In the genomic region with DNA sequence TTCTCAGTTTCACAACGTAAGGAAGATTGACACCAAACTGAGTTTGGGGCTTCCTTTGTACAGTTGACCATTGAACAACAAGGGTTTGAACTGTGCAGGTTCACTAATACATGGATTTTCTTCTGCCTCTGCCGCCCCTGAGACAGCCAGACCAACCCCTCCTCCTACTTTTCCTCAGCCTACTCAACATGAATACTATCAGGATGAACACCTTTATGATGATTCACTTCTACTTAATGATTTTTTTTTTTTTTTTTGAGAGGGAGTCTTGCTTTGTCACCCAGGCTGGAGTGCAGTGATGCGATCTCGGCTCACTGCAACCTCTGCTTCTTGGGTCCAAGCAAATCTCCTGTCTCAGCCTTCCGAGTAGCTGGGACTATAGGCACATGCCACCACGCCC, we compare ENCODE assay signal across 1 cellular context.
A peak's percentile ranks its signal among the peaks of the same experiment; 100 is the strongest.
TF ChIP-seq lines count a peak whose summit lies in the region.

No MANE protein-coding gene starts in this region.

TF ChIP-seq in K562, 482 proteins besides CTCF, POLR2A, EP300 and RAD21 (continues in another document):
- peak; percentile 30; the same call in 1 of the 2 replicates for TF ChIP-seq MTA2 (IDR thresholded peaks at IDR 0.05; ENCODE audit: low read depth)
- TF ChIP-seq DPF2 (IDR thresholded peaks at IDR 0.05) = peak; percentile 86
- TF ChIP-seq PKNOX1 (IDR thresholded peaks at IDR 0.05) = peak; percentile 35
- TF ChIP-seq CXXC5 (CRISPR knock-in tag; IDR thresholded peaks at IDR 0.05) = no peak
- TF ChIP-seq IRF2 (CRISPR knock-in tag; IDR thresholded peaks at IDR 0.05) = no peak
- TF ChIP-seq, protein P1, sequence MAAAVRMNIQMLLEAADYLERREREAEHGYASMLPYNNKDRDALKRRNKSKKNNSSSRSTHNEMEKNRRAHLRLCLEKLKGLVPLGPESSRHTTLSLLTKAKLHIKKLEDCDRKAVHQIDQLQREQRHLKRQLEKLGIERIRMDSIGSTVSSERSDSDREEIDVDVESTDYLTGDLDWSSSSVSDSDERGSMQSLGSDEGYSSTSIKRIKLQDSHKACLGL (CRISPR knock-in tag; IDR thresholded peaks at IDR 0.05; ENCODE audit: borderline replicate concordance, poor library complexity, severe bottlenecking) = no peak
- TF ChIP-seq MIER1 (IDR thresholded peaks at IDR 0.05; ENCODE audit: low read depth) = no peak
- 0 out of 2 replicates have a peak, but pooled peaks have one; percentile 13 for TF ChIP-seq POLR2AphosphoS5 (IDR thresholded peaks at IDR 0.05; ENCODE audit: control insufficient read depth, insufficient read depth, low read depth, low read length)
- peak; percentile 78 for TF ChIP-seq FOSL1 (tag; conservative IDR thresholded peaks at IDR 0.05)
- no peak for TF ChIP-seq RNF2 (IDR thresholded peaks at IDR 0.05)
- TF ChIP-seq ZBTB5 (IDR thresholded peaks at IDR 0.05) = no peak
- TF ChIP-seq EGR1 (conservative IDR thresholded peaks at IDR 0.05) = peak; percentile 54
- peak; percentile 86 for TF ChIP-seq ARID1B (IDR thresholded peaks at IDR 0.05)
- peak; percentile 77 for TF ChIP-seq ZNF316 (IDR thresholded peaks at IDR 0.05)
- no peak for TF ChIP-seq ZNF644 (tag; IDR thresholded peaks at IDR 0.05; ENCODE audit: low read depth)
- TF ChIP-seq NCOR1 (IDR thresholded peaks at IDR 0.05) = 0 out of 2 replicates have a peak, but pooled peaks have one; percentile 47
- TF ChIP-seq ZNF395 (CRISPR knock-in tag; IDR thresholded peaks at IDR 0.05) = no peak
- TF ChIP-seq C11orf30 (IDR thresholded peaks at IDR 0.05; ENCODE audit: low read depth) = peak; percentile 50; the same call in 1 of the 2 replicates
- TF ChIP-seq NFE2 (IDR thresholded peaks at IDR 0.05; ENCODE audit: low read depth) = peak; percentile 29; the same call in 1 of the 2 replicates
- peak; percentile 59 for TF ChIP-seq TAL1 (IDR thresholded peaks at IDR 0.05)
- TF ChIP-seq HNRNPL (IDR thresholded peaks at IDR 0.05; ENCODE audit: low read depth, low read length) = no peak
- TF ChIP-seq KAT8 (IDR thresholded peaks at IDR 0.05; ENCODE audit: low read depth) = no peak
- TF ChIP-seq TCF3 (CRISPR knock-in tag; IDR thresholded peaks at IDR 0.05) = peak; percentile 62; the same call in 1 of the 2 replicates
- peak; percentile 70; the same call in 1 of the 2 replicates for TF ChIP-seq EHMT2 (IDR thresholded peaks at IDR 0.05)
- TF ChIP-seq, protein P2, sequence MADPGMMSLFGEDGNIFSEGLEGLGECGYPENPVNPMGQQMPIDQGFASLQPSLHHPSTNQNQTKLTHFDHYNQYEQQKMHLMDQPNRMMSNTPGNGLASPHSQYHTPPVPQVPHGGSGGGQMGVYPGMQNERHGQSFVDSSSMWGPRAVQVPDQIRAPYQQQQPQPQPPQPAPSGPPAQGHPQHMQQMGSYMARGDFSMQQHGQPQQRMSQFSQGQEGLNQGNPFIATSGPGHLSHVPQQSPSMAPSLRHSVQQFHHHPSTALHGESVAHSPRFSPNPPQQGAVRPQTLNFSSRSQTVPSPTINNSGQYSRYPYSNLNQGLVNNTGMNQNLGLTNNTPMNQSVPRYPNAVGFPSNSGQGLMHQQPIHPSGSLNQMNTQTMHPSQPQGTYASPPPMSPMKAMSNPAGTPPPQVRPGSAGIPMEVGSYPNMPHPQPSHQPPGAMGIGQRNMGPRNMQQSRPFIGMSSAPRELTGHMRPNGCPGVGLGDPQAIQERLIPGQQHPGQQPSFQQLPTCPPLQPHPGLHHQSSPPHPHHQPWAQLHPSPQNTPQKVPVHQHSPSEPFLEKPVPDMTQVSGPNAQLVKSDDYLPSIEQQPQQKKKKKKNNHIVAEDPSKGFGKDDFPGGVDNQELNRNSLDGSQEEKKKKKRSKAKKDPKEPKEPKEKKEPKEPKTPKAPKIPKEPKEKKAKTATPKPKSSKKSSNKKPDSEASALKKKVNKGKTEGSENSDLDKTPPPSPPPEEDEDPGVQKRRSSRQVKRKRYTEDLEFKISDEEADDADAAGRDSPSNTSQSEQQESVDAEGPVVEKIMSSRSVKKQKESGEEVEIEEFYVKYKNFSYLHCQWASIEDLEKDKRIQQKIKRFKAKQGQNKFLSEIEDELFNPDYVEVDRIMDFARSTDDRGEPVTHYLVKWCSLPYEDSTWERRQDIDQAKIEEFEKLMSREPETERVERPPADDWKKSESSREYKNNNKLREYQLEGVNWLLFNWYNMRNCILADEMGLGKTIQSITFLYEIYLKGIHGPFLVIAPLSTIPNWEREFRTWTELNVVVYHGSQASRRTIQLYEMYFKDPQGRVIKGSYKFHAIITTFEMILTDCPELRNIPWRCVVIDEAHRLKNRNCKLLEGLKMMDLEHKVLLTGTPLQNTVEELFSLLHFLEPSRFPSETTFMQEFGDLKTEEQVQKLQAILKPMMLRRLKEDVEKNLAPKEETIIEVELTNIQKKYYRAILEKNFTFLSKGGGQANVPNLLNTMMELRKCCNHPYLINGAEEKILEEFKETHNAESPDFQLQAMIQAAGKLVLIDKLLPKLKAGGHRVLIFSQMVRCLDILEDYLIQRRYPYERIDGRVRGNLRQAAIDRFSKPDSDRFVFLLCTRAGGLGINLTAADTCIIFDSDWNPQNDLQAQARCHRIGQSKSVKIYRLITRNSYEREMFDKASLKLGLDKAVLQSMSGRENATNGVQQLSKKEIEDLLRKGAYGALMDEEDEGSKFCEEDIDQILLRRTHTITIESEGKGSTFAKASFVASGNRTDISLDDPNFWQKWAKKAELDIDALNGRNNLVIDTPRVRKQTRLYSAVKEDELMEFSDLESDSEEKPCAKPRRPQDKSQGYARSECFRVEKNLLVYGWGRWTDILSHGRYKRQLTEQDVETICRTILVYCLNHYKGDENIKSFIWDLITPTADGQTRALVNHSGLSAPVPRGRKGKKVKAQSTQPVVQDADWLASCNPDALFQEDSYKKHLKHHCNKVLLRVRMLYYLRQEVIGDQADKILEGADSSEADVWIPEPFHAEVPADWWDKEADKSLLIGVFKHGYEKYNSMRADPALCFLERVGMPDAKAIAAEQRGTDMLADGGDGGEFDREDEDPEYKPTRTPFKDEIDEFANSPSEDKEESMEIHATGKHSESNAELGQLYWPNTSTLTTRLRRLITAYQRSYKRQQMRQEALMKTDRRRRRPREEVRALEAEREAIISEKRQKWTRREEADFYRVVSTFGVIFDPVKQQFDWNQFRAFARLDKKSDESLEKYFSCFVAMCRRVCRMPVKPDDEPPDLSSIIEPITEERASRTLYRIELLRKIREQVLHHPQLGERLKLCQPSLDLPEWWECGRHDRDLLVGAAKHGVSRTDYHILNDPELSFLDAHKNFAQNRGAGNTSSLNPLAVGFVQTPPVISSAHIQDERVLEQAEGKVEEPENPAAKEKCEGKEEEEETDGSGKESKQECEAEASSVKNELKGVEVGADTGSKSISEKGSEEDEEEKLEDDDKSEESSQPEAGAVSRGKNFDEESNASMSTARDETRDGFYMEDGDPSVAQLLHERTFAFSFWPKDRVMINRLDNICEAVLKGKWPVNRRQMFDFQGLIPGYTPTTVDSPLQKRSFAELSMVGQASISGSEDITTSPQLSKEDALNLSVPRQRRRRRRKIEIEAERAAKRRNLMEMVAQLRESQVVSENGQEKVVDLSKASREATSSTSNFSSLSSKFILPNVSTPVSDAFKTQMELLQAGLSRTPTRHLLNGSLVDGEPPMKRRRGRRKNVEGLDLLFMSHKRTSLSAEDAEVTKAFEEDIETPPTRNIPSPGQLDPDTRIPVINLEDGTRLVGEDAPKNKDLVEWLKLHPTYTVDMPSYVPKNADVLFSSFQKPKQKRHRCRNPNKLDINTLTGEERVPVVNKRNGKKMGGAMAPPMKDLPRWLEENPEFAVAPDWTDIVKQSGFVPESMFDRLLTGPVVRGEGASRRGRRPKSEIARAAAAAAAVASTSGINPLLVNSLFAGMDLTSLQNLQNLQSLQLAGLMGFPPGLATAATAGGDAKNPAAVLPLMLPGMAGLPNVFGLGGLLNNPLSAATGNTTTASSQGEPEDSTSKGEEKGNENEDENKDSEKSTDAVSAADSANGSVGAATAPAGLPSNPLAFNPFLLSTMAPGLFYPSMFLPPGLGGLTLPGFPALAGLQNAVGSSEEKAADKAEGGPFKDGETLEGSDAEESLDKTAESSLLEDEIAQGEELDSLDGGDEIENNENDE (IDR thresholded peaks at IDR 0.05; ENCODE audit: low read depth, low read length) = no peak
- TF ChIP-seq KHSRP (IDR thresholded peaks at IDR 0.05) = no peak
- peak; percentile 86 for TF ChIP-seq ZNF384 (IDR thresholded peaks at IDR 0.05; ENCODE audit: low read depth, low read length)
- no peak for TF ChIP-seq MTA1 (IDR thresholded peaks at IDR 0.05; ENCODE audit: borderline replicate concordance)
- peak in 1 of 2 experiments; percentile 31; a peak in 1 of 4 replicates for TF ChIP-seq KDM1A (IDR thresholded peaks at IDR 0.05)
- TF ChIP-seq, protein P3, sequence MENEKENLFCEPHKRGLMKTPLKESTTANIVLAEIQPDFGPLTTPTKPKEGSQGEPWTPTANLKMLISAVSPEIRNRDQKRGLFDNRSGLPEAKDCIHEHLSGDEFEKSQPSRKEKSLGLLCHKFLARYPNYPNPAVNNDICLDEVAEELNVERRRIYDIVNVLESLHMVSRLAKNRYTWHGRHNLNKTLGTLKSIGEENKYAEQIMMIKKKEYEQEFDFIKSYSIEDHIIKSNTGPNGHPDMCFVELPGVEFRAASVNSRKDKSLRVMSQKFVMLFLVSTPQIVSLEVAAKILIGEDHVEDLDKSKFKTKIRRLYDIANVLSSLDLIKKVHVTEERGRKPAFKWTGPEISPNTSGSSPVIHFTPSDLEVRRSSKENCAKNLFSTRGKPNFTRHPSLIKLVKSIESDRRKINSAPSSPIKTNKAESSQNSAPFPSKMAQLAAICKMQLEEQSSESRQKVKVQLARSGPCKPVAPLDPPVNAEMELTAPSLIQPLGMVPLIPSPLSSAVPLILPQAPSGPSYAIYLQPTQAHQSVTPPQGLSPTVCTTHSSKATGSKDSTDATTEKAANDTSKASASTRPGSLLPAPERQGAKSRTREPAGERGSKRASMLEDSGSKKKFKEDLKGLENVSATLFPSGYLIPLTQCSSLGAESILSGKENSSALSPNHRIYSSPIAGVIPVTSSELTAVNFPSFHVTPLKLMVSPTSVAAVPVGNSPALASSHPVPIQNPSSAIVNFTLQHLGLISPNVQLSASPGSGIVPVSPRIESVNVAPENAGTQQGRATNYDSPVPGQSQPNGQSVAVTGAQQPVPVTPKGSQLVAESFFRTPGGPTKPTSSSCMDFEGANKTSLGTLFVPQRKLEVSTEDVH (IDR thresholded peaks at IDR 0.05; ENCODE audit: low read depth, partially characterized antibody) = no peak
- peak; percentile 63 for TF ChIP-seq ATF3 (IDR thresholded peaks at IDR 0.05)
- TF ChIP-seq ATF3 (CRISPR knock-in tag; conservative IDR thresholded peaks at IDR 0.05) = no peak
- TF ChIP-seq CBFA2T2 (conservative IDR thresholded peaks at IDR 0.05) = peak; percentile 69
- peak; percentile 37 for TF ChIP-seq DACH1 (IDR thresholded peaks at IDR 0.05; ENCODE audit: partially characterized antibody)
- peak; percentile 60 for TF ChIP-seq MAFG (tag; conservative IDR thresholded peaks at IDR 0.05)
- TF ChIP-seq ZNF165 (CRISPR knock-in tag; IDR thresholded peaks at IDR 0.05; ENCODE audit: borderline replicate concordance) = no peak
- TF ChIP-seq JUND (IDR thresholded peaks at IDR 0.05; ENCODE audit: borderline replicate concordance, low read depth, low read length) = no peak
- TF ChIP-seq JUND (tag; IDR thresholded peaks at IDR 0.05; ENCODE audit: borderline replicate concordance, low read depth, low read length) = peak; percentile 23; the same call in 1 of the 3 replicates
- peak; percentile 75; the same call in 1 of the 2 replicates for TF ChIP-seq SMARCE1 (IDR thresholded peaks at IDR 0.05)
- TF ChIP-seq NEUROD1 (IDR thresholded peaks at IDR 0.05; ENCODE audit: borderline replicate concordance, low read depth, low read length, partially characterized antibody) = no peak
- no peak for TF ChIP-seq ZNF707 (CRISPR knock-in tag; conservative IDR thresholded peaks at IDR 0.05)
- TF ChIP-seq ZFP30 (CRISPR knock-in tag; IDR thresholded peaks at IDR 0.05; ENCODE audit: borderline replicate concordance) = no peak
